In genomic region chr12:49055978-49056754, GRCh38 we compare ENCODE assay signal across 8 cellular contexts. TPM values are rescaled to one million over a fixed set of nuclear protein-coding genes. Genes with fewer than 3 reads are reported as not detected.
DNase-seq lines count a peak whose midpoint lies in the region; ATAC-seq and TF ChIP-seq lines count a peak whose summit lies in the region.

No MANE protein-coding gene starts in this region.

- intact Hi-C loops in PC-9 (cut with micrococcal nuclease; ENCODE audit: unreplicated experiment): loop anchor here (5.0 kb wide), 1 partner anchor 39 kb away; the partner anchor contains the start of gene PRKAG1

- H3F3A ChIP-seq in PC-9 (ENCODE audit: insufficient read depth, low read depth): no peaks in the 10 kb centered on the region

- H3K9me3 ChIP-seq in PC-9 (ENCODE audit: insufficient read depth, low read depth) (no peaks in the 10 kb centered on the region), gastroesophageal sphincter (no peaks in the 10 kb centered on the region)

- H3K27me3 ChIP-seq in PC-9 (ENCODE audit: insufficient read depth, low read depth) (no peaks in the 10 kb centered on the region), gastroesophageal sphincter (no peaks in the 10 kb centered on the region)

- H3K36me3 ChIP-seq in PC-9 (ENCODE audit: low read depth): peaks cover 10% of the 10 kb centered on the region; the same call in 1 of the 2 replicates
- H3K36me3 ChIP-seq in gastroesophageal sphincter: peaks cover 0 to 43% of the 10 kb centered on the region in 2 donors

- H3K27ac ChIP-seq in PC-9 (no peak overlapping the region), gastroesophageal sphincter (peak overlapping the region in 3 of 4 donors; percentile 36 to 93 (median 52))

- H2AFZ ChIP-seq in PC-9: no peak overlapping the region

- TF ChIP-seq POLR2A in gastroesophageal sphincter (IDR thresholded peaks at IDR 0.05): no peak

- CTCF ChIA-PET in PC-9 (lab: Charles Lee): interaction anchor here (0.7 kb wide), 1 partner anchor 38 kb away, joined by 4 read pairs; the partner anchor contains the start of gene DHH

- H3K4me1 ChIP-seq in PC-9 (replicated peaks; ENCODE audit: insufficient read depth) (peaks cover 26% of the 10 kb centered on the region), gastroesophageal sphincter (peaks cover 0 to 56% (median 37%) of the 10 kb centered on the region in 3 donors)

- peak overlapping the region; percentile 100; the same call in 1 of the 2 replicates for H3K4me2 ChIP-seq in PC-9

- BruUV-seq in PC-9 (replicated peaks; lab: Mats Ljungman, UMichigan): no TSS peak

- WGBS in gastroesophageal sphincter (ENCODE audit: low coverage in 1 of 2), 2 donors: 48 to 58% methylated on average over 4 of the region's 7 CpGs

- no peak for TF ChIP-seq EP300 in gastroesophageal sphincter (IDR thresholded peaks at IDR 0.05)

- H3K4me3 ChIP-seq in PC-9 (no peak overlapping the region), gastroesophageal sphincter (peak overlapping the region in 1 of 2 donors; percentile 11)

- POLR2A ChIA-PET in PC-9 (lab: Charles Lee; ENCODE audit: unreplicated experiment): no interaction called here

- H4K20me1 ChIP-seq in PC-9 (ENCODE audit: insufficient read depth): peaks cover 57% of the 10 kb centered on the region

- ATAC-seq in GM18517 (IDR thresholded peaks at IDR 0.05; ENCODE audit: unreplicated experiment): peak; percentile 68
- peak; percentile 50 for ATAC-seq in HG03025 (IDR thresholded peaks at IDR 0.05; ENCODE audit: low FRiP score, unreplicated experiment)
- peak; percentile 73 for ATAC-seq in gastroesophageal sphincter

- peak; percentile 91 for DNase-seq in AG20443 (ENCODE audit: low spot score)
- no peak for DNase-seq in PC-9
- DNase-seq in activated effector memory CD4-positive, alpha-beta T cell treated with anti-CD3 and anti-CD28 coated beads, Interleukin-2, amount 50 U/mL, for 16 hours: peak; percentile 82
- DNase-seq in nucleus accumbens (lab: John Stamatoyannopoulos, UW): peak in 32 of 56 donors; percentile 7 to 61 (median 26)
- DNase-seq in NCI-H774 (lab: John Stamatoyannopoulos, UW): no peak

- peaks cover 64% of the 10 kb centered on the region for H3K79me2 ChIP-seq in PC-9 (ENCODE audit: low read depth)

- H3K9me2 ChIP-seq in PC-9 (ENCODE audit: insufficient read depth): no peaks in the 10 kb centered on the region

- no peak for TF ChIP-seq CTCF in PC-9 (conservative IDR thresholded peaks at IDR 0.05)
- TF ChIP-seq CTCF in gastroesophageal sphincter (IDR thresholded peaks at IDR 0.05): no peak

RNA-seq across cellular contexts. Expression of gene KMT2D, which starts 4.4 kb away (rescaled TPM):
- total RNA-seq in PC-9 (2021) (94.0 and 97.9 TPM in 2 replicates), gastroesophageal sphincter (10 to 100 TPM; 23.6 to 75.0 (median 53.8) TPM)

RNA-seq across cellular contexts. Expression of gene RHEBL1, which starts 13.6 kb away (rescaled TPM):
- 2.9 and 3.4 TPM in 2 replicates for total RNA-seq in PC-9 (2021)
- total RNA-seq in gastroesophageal sphincter: under 1 TPM in 1 of 4 donors, not detected in 3; 0.35 TPM

RNA-seq across cellular contexts. Expression of gene PRKAG1, which starts 37.6 kb away (rescaled TPM):
- total RNA-seq in PC-9 (2021) (48.8 and 53.6 TPM in 2 replicates), gastroesophageal sphincter (10 to 100 TPM; 55.9 to 79.9 (median 64.2) TPM)

RNA-seq across cellular contexts. Expression of gene DHH, which starts 38.4 kb away (rescaled TPM):
- total RNA-seq in PC-9 (2021) (0.13 and 0.28 TPM in 2 replicates), gastroesophageal sphincter (1 to 10 TPM in 2 of 4 donors, under 1 TPM in 2; 0.54 to 1.2 (median 0.85) TPM)

RNA-seq across cellular contexts. Expression of gene LMBR1L, which starts 54.5 kb away (rescaled TPM):
- 53.9 and 63.3 TPM in 2 replicates for total RNA-seq in PC-9 (2021)
- 10 to 100 TPM; 17.6 to 77.5 (median 37.5) TPM for total RNA-seq in gastroesophageal sphincter

Comparison
In these comparisons a context has a peak if more than half of its experiments do, and no peak if none do; other contexts are left out.
1. DNase-seq: peak in AG20443 (single experiment), activated effector memory CD4-positive, alpha-beta T cell treated with anti-CD3 and anti-CD28 coated beads, Interleukin-2, amount 50 U/mL, for 16 hours (single experiment) and nucleus accumbens (32 of 56); none in PC-9 (0 of 2) and NCI-H774 (single experiment).
2. Peak in every context shown above with its lines, with median percentiles within 50 percentile points of each other: ATAC-seq.